ENCODE assay signal across 9 cellular contexts in the genomic region with DNA sequence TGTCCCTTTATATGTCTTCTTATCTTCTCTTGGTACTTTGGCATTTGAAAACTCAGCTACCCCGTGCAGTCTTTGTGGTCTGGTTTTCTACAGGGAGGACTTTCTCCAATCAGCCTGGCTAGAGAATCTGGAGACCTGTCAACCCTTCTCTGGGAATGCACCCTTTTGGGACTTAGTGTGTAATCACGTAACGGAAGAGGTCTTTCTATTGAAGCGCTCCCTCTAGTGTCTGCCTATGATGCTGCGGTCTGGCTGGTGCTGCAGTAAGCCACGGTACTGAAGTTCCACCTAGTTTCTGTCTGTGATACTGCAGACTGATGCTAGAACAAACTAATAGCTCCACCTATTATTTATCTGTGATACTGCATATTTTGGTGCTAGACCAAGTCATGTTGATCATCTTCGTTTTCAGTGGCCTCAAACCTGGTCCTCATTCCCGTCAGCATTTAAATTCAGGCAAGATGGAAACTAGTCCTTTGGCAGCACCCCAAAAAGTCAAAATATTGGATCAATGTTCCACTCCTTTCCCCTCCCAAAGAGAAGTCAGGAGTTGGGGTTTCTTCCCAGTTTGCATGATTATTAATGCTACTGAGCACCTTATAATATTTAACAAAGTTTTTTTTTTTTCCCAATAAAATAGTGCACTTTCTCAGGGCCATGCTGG. TPM values are rescaled to one million over a fixed set of nuclear protein-coding genes. Genes with fewer than 3 reads are reported as not detected.
DNase-seq lines count a peak whose midpoint lies in the region; ATAC-seq and TF ChIP-seq lines count a peak whose summit lies in the region.
"Had no signal": no experiment of that assay in that cellular context is flagged by ENCODE, and none has a peak within 500 bp of the region (broad histone marks: within the 10 kb centered on the region; RNA-seq: fewer than 3 reads in every experiment).

No MANE protein-coding gene starts in this region.

- H3K27ac ChIP-seq in HCT116 (ENCODE audit: low read depth, low read length) (no peak overlapping the region), RWPE1 (no peak overlapping the region), tibial nerve (no peak overlapping the region)
- H3K27ac ChIP-seq: skin epidermis had no signal

- H4K20me1 ChIP-seq in HCT116 (ENCODE audit: insufficient read depth), result no peaks in the 10 kb centered on the region

- TF ChIP-seq RAD21 in HCT116 (IDR thresholded peaks at IDR 0.05; ENCODE audit: low read depth), result peak; percentile 100

- H3K27me3 Mint-ChIP-seq in activated T-helper 1 cell treated with anti-CD3 and anti-CD28 coated beads, Interleukin-12 subunit alpha, Interleukin-12 subunit beta, Interleukin-2, Interleukin-4 antibody, amounts not matched to agents 30 ng/mL and 10 ng/mL and 1 ng/mL, durations not matched to agents 14 hours and 24 hours and 36 hours (ENCODE audit: insufficient read depth), result peaks cover 14% of the 10 kb centered on the region

- H3K27me3 ChIP-seq in HCT116 (ENCODE audit: insufficient read depth, low read length) (no peaks in the 10 kb centered on the region), MG63 (no peaks in the 10 kb centered on the region), tibial nerve (no peaks in the 10 kb centered on the region)

- no peaks in the 10 kb centered on the region for H3K9me3 Mint-ChIP-seq in activated T-helper 1 cell treated with anti-CD3 and anti-CD28 coated beads, Interleukin-12 subunit alpha, Interleukin-12 subunit beta, Interleukin-2, Interleukin-4 antibody, amounts not matched to agents 30 ng/mL and 10 ng/mL and 1 ng/mL, durations not matched to agents 14 hours and 24 hours and 36 hours

- ATAC-seq in HCT116, result peak; percentile 97

- H3K79me2 ChIP-seq in HCT116 (ENCODE audit: insufficient read depth, low read length), result no peaks in the 10 kb centered on the region

- RAD21 ChIA-PET in HCT116 (lab: Charles Lee; ENCODE audit: low non-redundant PET in 1 of 2, low total read pairs in 2 of 2, uncharacterized antibody in 2 of 2, unreplicated experiment in 2 of 2), result interaction anchor here (0.7 to 1.0 kb wide), 4 partner anchors 36 to 67 kb away, joined by 3 read pairs; no protein-coding TSS in a partner anchor

- no peaks in the 10 kb centered on the region for H3K9me2 ChIP-seq in HCT116 (ENCODE audit: insufficient read depth)

- POLR2A ChIA-PET in HCT116 (lab: Charles Lee), result no interaction called here
- POLR2A ChIA-PET in RWPE1 (lab: Yijun Ruan, JAX; ENCODE audit: low non-redundant PET), result no interaction called here

- no peak overlapping the region for H3K9ac ChIP-seq in HCT116 (ENCODE audit: low read length)

- H3K27ac Mint-ChIP-seq in activated T-helper 1 cell treated with anti-CD3 and anti-CD28 coated beads, Interleukin-12 subunit alpha, Interleukin-12 subunit beta, Interleukin-2, Interleukin-4 antibody, amounts not matched to agents 30 ng/mL and 10 ng/mL and 1 ng/mL, durations not matched to agents 14 hours and 24 hours and 36 hours, result no peak overlapping the region

- H3K4me2 ChIP-seq in HCT116 (ENCODE audit: low read length), result 0 out of 2 replicates have a peak overlapping the region, but pooled peaks have one; percentile 10

- H3K4me3 ChIP-seq in HCT116 (replicated peaks in 1 of 2; ENCODE audit: low read depth in 1 of 2, low read length in 2 of 2) (no peak overlapping the region), MG63 (no peak overlapping the region), fibroblast of villous mesenchyme (ENCODE audit: low read depth, low read length) (no peak overlapping the region), tibial nerve (no peak overlapping the region)
- H3K4me3 ChIP-seq: skin epidermis had no signal

- H3K4me1 ChIP-seq in HCT116 (ENCODE audit: control insufficient read depth in 1 of 2, insufficient read depth in 2 of 2, low read length in 2 of 2), result peaks cover 4 to 18% of the 10 kb centered on the region in 2 experiments
- H3K4me1 ChIP-seq in tibial nerve, result no peaks in the 10 kb centered on the region

- TF ChIP-seq CTCF in HCT116 (IDR thresholded peaks at IDR 0.05 in 2 of 3, conservative IDR thresholded peaks at IDR 0.05 in 1 of 3; ENCODE audit: borderline replicate concordance in 1 of 3, insufficient read depth in 1 of 3, low read depth in 2 of 3, low read length in 2 of 3) (peak; percentile 99 to 100 (median 100)), RWPE1 (conservative IDR thresholded peaks at IDR 0.05; ENCODE audit: low read depth) (peak; percentile 99), fibroblast of villous mesenchyme (IDR thresholded peaks at IDR 0.05; ENCODE audit: insufficient read depth, low read depth, low read length) (peak; percentile 100), tibial nerve (IDR thresholded peaks at IDR 0.05) (peak; percentile 51 to 77 (median 69))

- H3K9me3 ChIP-seq in HCT116 (ENCODE audit: control insufficient read depth in 1 of 2, insufficient read depth in 1 of 2, low read depth in 1 of 2, low read length in 2 of 2) (no peaks in the 10 kb centered on the region), MG63 (no peaks in the 10 kb centered on the region), tibial nerve (peaks cover 0 to 6% (median 3%) of the 10 kb centered on the region in 4 donors)

- TF ChIP-seq POLR2A in HCT116 (IDR thresholded peaks at IDR 0.05; ENCODE audit: borderline replicate concordance, extremely low read depth, insufficient read depth, insufficient read length), result no peak
- no peak for TF ChIP-seq POLR2A in tibial nerve (IDR thresholded peaks at IDR 0.05)

- CTCF ChIA-PET in HCT116 (lab: Charles Lee) (interaction anchor here (0.6 to 2.6 kb wide), 38 partner anchors 9 to 318 kb away, joined by 3 to 36 read pairs (median 4); partner anchors contain the start of genes NSFL1C, RAD21L1 and SIRPB2), RWPE1 (lab: Yijun Ruan, JAX) (interaction anchor here (0.5 to 3.5 kb wide), 30 partner anchors 9 to 1248 kb away, joined by 3 to 46 read pairs (median 4); partner anchors contain the start of genes NSFL1C and RAD21L1)

- H3K36me3 ChIP-seq in HCT116 (ENCODE audit: control insufficient read depth in 1 of 2, insufficient read depth in 2 of 2, low read length in 2 of 2) (no peaks in the 10 kb centered on the region), MG63 (no peaks in the 10 kb centered on the region), tibial nerve (no peaks in the 10 kb centered on the region)

- peak overlapping the region; percentile 72 for H2AFZ ChIP-seq in HCT116 (ENCODE audit: low read depth, low read length, poor library complexity, severe bottlenecking)

- WGBS in tibial nerve, 2 donors, result 2 to 7% methylated on average over 8 of the region's 8 CpGs

- no peak for TF ChIP-seq EP300 in tibial nerve (IDR thresholded peaks at IDR 0.05)

- BruUV-seq in HCT116 (replicated peaks; lab: Mats Ljungman, UMichigan), result no TSS peak

- no peak overlapping the region for H3K4me3 Mint-ChIP-seq in activated T-helper 1 cell treated with anti-CD3 and anti-CD28 coated beads, Interleukin-12 subunit alpha, Interleukin-12 subunit beta, Interleukin-2, Interleukin-4 antibody, amounts not matched to agents 30 ng/mL and 10 ng/mL and 1 ng/mL, durations not matched to agents 14 hours and 24 hours and 36 hours

- DNase-seq in GM04504 (ENCODE audit: low read depth) (peak; percentile 77), HCT116 (ENCODE audit: low read depth, low spot score) (peak; percentile 91), MG63 (peak; percentile 73), RWPE1 (ENCODE audit: low spot score) (peak; percentile 86), fibroblast of villous mesenchyme (ENCODE audit: low read depth) (peak; percentile 89), occipital lobe (lab: John Stamatoyannopoulos, UW) (peak; percentile 54), tibial nerve (ENCODE audit: low spot score in 2 of 2) (peak; percentile 33 to 68)
- peak; percentile 68 for DNase-seq in activated T-helper 1 cell treated with anti-CD3 and anti-CD28 coated beads, Interleukin-12 subunit alpha, Interleukin-12 subunit beta, Interleukin-2, Interleukin-4 antibody, amounts not matched to agents 30 ng/mL and 10 ng/mL and 1 ng/mL, durations not matched to agents 14 hours and 24 hours and 36 hours (ENCODE audit: low spot score)

- H3K36me3 Mint-ChIP-seq in activated T-helper 1 cell treated with anti-CD3 and anti-CD28 coated beads, Interleukin-12 subunit alpha, Interleukin-12 subunit beta, Interleukin-2, Interleukin-4 antibody, amounts not matched to agents 30 ng/mL and 10 ng/mL and 1 ng/mL, durations not matched to agents 14 hours and 24 hours and 36 hours (ENCODE audit: low read depth), result no peaks in the 10 kb centered on the region

- peaks cover 5% of the 10 kb centered on the region for H3K4me1 Mint-ChIP-seq in activated T-helper 1 cell treated with anti-CD3 and anti-CD28 coated beads, Interleukin-12 subunit alpha, Interleukin-12 subunit beta, Interleukin-2, Interleukin-4 antibody, amounts not matched to agents 30 ng/mL and 10 ng/mL and 1 ng/mL, durations not matched to agents 14 hours and 24 hours and 36 hours (ENCODE audit: low read depth)

- intact Hi-C loops in HCT116 (cut with micrococcal nuclease), result loop anchor here (1.0 to 2.0 kb wide), 3 partner anchors 28 to 273 kb away; no protein-coding TSS in a partner anchor
- intact Hi-C loops in activated T-helper 1 cell treated with anti-CD3 and anti-CD28 coated beads, Interleukin-12 subunit alpha, Interleukin-12 subunit beta, Interleukin-2, Interleukin-4 antibody, amounts not matched to agents 30 ng/mL and 10 ng/mL and 1 ng/mL, durations not matched to agents 14 hours and 24 hours and 36 hours (cut with micrococcal nuclease), result loop anchor here (1.0 kb wide), 3 partner anchors 36 to 190 kb away; no protein-coding TSS in a partner anchor

RNA-seq across cellular contexts. Expression of gene SIRPB2, which starts 12.5 kb away (rescaled TPM):
- total RNA-seq in HCT116 (2021; ENCODE audit: unreplicated experiment) (not detected), fibroblast of villous mesenchyme (not detected in 2 replicates), occipital lobe (0.62 TPM), tibial nerve (10 to 100 TPM in 2 of 4 donors, 1 to 10 TPM in 2; 3.9 to 28.5 (median 10.5) TPM)
- polyA plus RNA-seq in HCT116 (2012), result not detected in 2 replicates
- not detected in 2 replicates for total RNA-seq in MG63 (2014; rRNA removed; shearing (Covaris generic); ENCODE audit: low replicate concordance)
- not detected in 2 replicates for total RNA-seq in activated T-helper 1 cell treated with anti-CD3 and anti-CD28 coated beads, Interleukin-12 subunit alpha, Interleukin-12 subunit beta, Interleukin-2, Interleukin-4 antibody, amounts not matched to agents 30 ng/mL and 10 ng/mL and 1 ng/mL, durations not matched to agents 14 hours and 24 hours and 36 hours

RNA-seq across cellular contexts. Expression of gene NSFL1C, which starts 37.0 kb away (rescaled TPM):
- total RNA-seq in HCT116 (2021; ENCODE audit: unreplicated experiment) (93.4 TPM), fibroblast of villous mesenchyme (22.0 and 24.5 TPM in 2 replicates), occipital lobe (28.9 TPM), tibial nerve (10 to 100 TPM; 31.0 to 71.4 (median 49.9) TPM)
- polyA plus RNA-seq in HCT116 (2012), result 63.5 and 78.6 TPM in 2 replicates
- 57.6 and 62.5 TPM in 2 replicates for total RNA-seq in MG63 (2014; rRNA removed; shearing (Covaris generic); ENCODE audit: low replicate concordance)
- total RNA-seq in activated T-helper 1 cell treated with anti-CD3 and anti-CD28 coated beads, Interleukin-12 subunit alpha, Interleukin-12 subunit beta, Interleukin-2, Interleukin-4 antibody, amounts not matched to agents 30 ng/mL and 10 ng/mL and 1 ng/mL, durations not matched to agents 14 hours and 24 hours and 36 hours, result 108 and 111 TPM in 2 replicates

RNA-seq across cellular contexts. Expression of gene SIRPD, which starts 53.8 kb away (rescaled TPM):
- total RNA-seq in HCT116 (2021; ENCODE audit: unreplicated experiment), result not detected
- not detected in 2 replicates for polyA plus RNA-seq in HCT116 (2012)
- not detected in 2 replicates for total RNA-seq in MG63 (2014; rRNA removed; shearing (Covaris generic); ENCODE audit: low replicate concordance)
- not detected in 2 replicates for total RNA-seq in activated T-helper 1 cell treated with anti-CD3 and anti-CD28 coated beads, Interleukin-12 subunit alpha, Interleukin-12 subunit beta, Interleukin-2, Interleukin-4 antibody, amounts not matched to agents 30 ng/mL and 10 ng/mL and 1 ng/mL, durations not matched to agents 14 hours and 24 hours and 36 hours
- under 0.01 TPM in 1 of 2 replicates, not detected in the other for total RNA-seq in fibroblast of villous mesenchyme
- not detected for total RNA-seq in occipital lobe
- total RNA-seq in tibial nerve, result not detected
